Comparison of ENCODE assay signal across 9 cellular contexts in the genomic region with DNA sequence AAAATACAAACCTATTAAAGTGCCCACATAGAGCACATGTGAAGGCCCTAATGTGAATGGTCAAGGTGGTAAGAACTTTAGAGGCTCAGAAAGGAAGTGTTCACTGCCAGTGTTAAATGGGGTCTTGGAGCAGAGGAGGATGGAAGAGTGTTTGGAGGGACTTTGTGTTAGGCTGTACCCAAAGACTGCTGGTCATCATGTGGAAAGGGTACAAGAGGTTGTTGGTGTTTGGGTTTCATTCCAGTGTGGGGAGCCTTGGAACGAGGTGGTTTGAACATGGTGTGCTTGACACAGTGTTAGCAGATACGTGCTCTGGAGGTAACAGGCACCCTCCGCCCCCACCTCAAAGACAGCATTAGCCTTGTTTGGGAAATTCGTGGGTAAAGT.
DNase-seq lines count a peak whose midpoint lies in the region; ATAC-seq and TF ChIP-seq lines count a peak whose summit lies in the region.
"Had no signal": no experiment of that assay in that cellular context is flagged by ENCODE, and none has a peak within 500 bp of the region (broad histone marks: within the 10 kb centered on the region; RNA-seq: fewer than 3 reads in every experiment).

No MANE protein-coding gene starts in this region.

- H3K9me3 ChIP-seq in T-helper 17 cell (ENCODE audit: control insufficient read depth, low read length, poor library complexity, severe bottlenecking) (no peaks in the 10 kb centered on the region), heart left ventricle (no peaks in the 10 kb centered on the region), Peyer's patch (no peaks in the 10 kb centered on the region)

- H3K4me1 Mint-ChIP-seq in GM23338 (peaks cover 70% of the 10 kb centered on the region), T-helper 17 cell (peaks cover 47% of the 10 kb centered on the region)

- H3K36me3 ChIP-seq in GM23338 (ENCODE audit: insufficient read depth) (no peaks in the 10 kb centered on the region), heart left ventricle (no peaks in the 10 kb centered on the region), Peyer's patch (no peaks in the 10 kb centered on the region)

- no peak for DNase-seq in GM23338 (ENCODE audit: low spot score)
- DNase-seq in T-helper 17 cell = no peak
- DNase-seq in heart left ventricle = no peak
- DNase-seq in sciatic nerve (ENCODE audit: low spot score) = no peak
- no peak for DNase-seq in RKO (ENCODE audit: low spot score)
- no peak for DNase-seq in NCI-H446 treated with DMSO at 0.1 percent for 48 hours (lab: John Stamatoyannopoulos, UW)
- DNase-seq in Peyer's patch = no peak
- DNase-seq in NCI-H187 (lab: John Stamatoyannopoulos, UW) = no peak

- H3K4me2 ChIP-seq in GM23338 = peak overlapping the region; percentile 8

- H3K27me3 ChIP-seq in GM23338 (ENCODE audit: insufficient read depth) (no peaks in the 10 kb centered on the region), heart left ventricle (no peaks in the 10 kb centered on the region), Peyer's patch (no peaks in the 10 kb centered on the region)

- H3K9me3 Mint-ChIP-seq in GM23338 = no peaks in the 10 kb centered on the region
- H3K9me3 Mint-ChIP-seq: stimulated activated naive B cell treated with anti-CD40 and anti-IgM and Interleukin-4, amounts not matched to agents 10 μg/mL and 1 μg/mL and 100 μg/mL, for 72 hours had no signal

- peak overlapping the region; percentile 38 for H3K4me3 Mint-ChIP-seq in GM23338
- H3K4me3 Mint-ChIP-seq in T-helper 17 cell = peak overlapping the region; percentile 49

- H3K27me3 Mint-ChIP-seq in GM23338 (ENCODE audit: insufficient read depth, low read depth, poor library complexity) (peaks cover 2% of the 10 kb centered on the region), T-helper 17 cell (peaks cover 5% of the 10 kb centered on the region)

- H3K27ac ChIP-seq in GM23338 (ENCODE audit: low read depth) = peak overlapping the region; percentile 89
- peak overlapping the region in 11 of 12 donors; percentile 13 to 75 (median 50) for H3K27ac ChIP-seq in heart left ventricle
- no peak overlapping the region for H3K27ac ChIP-seq in Peyer's patch

- peaks cover 88% of the 10 kb centered on the region for H3K79me2 ChIP-seq in GM23338 (replicated peaks; ENCODE audit: insufficient read depth)

- H3K4me1 ChIP-seq in GM23338 (ENCODE audit: insufficient read depth) (peaks cover 68% of the 10 kb centered on the region), heart left ventricle (peaks cover 15 to 100% (median 88%) of the 10 kb centered on the region in 12 donors), Peyer's patch (peaks cover 0 to 17% (median 0%) of the 10 kb centered on the region in 4 donors)

- WGBS in heart left ventricle, 4 donors = 39 to 58% (median 48%) methylated on average over 4 of the region's 4 CpGs

- no peaks in the 10 kb centered on the region for H3K9me2 ChIP-seq in GM23338 (ENCODE audit: insufficient read depth)

- H3K36me3 Mint-ChIP-seq in GM23338 (ENCODE audit: low read depth) = no peaks in the 10 kb centered on the region
- H3K36me3 Mint-ChIP-seq in T-helper 17 cell (ENCODE audit: low read depth) = no peaks in the 10 kb centered on the region
- H3K36me3 Mint-ChIP-seq: stimulated activated naive B cell treated with anti-CD40 and anti-IgM and Interleukin-4, amounts not matched to agents 10 μg/mL and 1 μg/mL and 100 μg/mL, for 72 hours had no signal

- H4K20me1 ChIP-seq in GM23338 (replicated peaks; ENCODE audit: insufficient read depth) = no peaks in the 10 kb centered on the region; the same call in 1 of the 2 replicates

- TF ChIP-seq CTCF in GM23338 (conservative IDR thresholded peaks at IDR 0.05; ENCODE audit: low read depth in 2 of 2) (no peak), heart left ventricle (IDR thresholded peaks at IDR 0.05) (no peak), Peyer's patch (IDR thresholded peaks at IDR 0.05) (no peak)

- no peaks in the 10 kb centered on the region for H3F3A ChIP-seq in GM23338 (replicated peaks; ENCODE audit: low read depth)

- TF ChIP-seq POLR2A in heart left ventricle (IDR thresholded peaks at IDR 0.05) = no peak
- TF ChIP-seq POLR2A in Peyer's patch (IDR thresholded peaks at IDR 0.05) = no peak

- no peak overlapping the region; the same call in 1 of the 2 replicates for H3K4me3 ChIP-seq in GM23338
- peak overlapping the region in 6 of 12 donors; percentile 4 to 19 (median 12) for H3K4me3 ChIP-seq in heart left ventricle
- no peak overlapping the region for H3K4me3 ChIP-seq in Peyer's patch

- H3K27ac Mint-ChIP-seq in GM23338 (peak overlapping the region; percentile 93), T-helper 17 cell (no peak overlapping the region)
- H3K27ac Mint-ChIP-seq: stimulated activated naive B cell treated with anti-CD40 and anti-IgM and Interleukin-4, amounts not matched to agents 10 μg/mL and 1 μg/mL and 100 μg/mL, for 72 hours had no signal

- peak; percentile 32 for ATAC-seq in GM23338
- peak; percentile 6 for ATAC-seq in T-helper 17 cell
- peak; percentile 25 to 53 (median 40) for ATAC-seq in heart left ventricle
- ATAC-seq in sciatic nerve = peak; percentile 38

- no peak overlapping the region for H2AFZ ChIP-seq in GM23338

- intact Hi-C loops in heart left ventricle (cut with DNase I) (loop anchor here (1.0 to 10.0 kb wide), 15 partner anchors 25 to 454 kb away; a partner anchor contains a TSS), sciatic nerve (cut with DNase I) (loop anchor here (10.0 kb wide), 1 partner anchor 71 kb away; a partner anchor contains a TSS)

TF ChIP-seq in GM23338, 12 proteins besides CTCF, POLR2A, EP300 and RAD21 (continues in another document):
- TF ChIP-seq ZNF114 (CRISPR knock-in tag; IDR thresholded peaks at IDR 0.05) (no peak), ZNF331 (CRISPR knock-in tag; IDR thresholded peaks at IDR 0.05; ENCODE audit: low read depth) (no peak), CREB1 (CRISPR knock-in tag; IDR thresholded peaks at IDR 0.05; ENCODE audit: low read depth) (no peak), EZH2phosphoT487 (IDR thresholded peaks at IDR 0.05; ENCODE audit: unreplicated experiment) (no peak), JUNB (IDR thresholded peaks at IDR 0.05; ENCODE audit: unreplicated experiment) (no peak), STAT1 (IDR thresholded peaks at IDR 0.05; ENCODE audit: unreplicated experiment) (no peak), POLR2AphosphoS5 (IDR thresholded peaks at IDR 0.05; ENCODE audit: low read depth) (no peak)
- TF ChIP-seq, protein P1, sequence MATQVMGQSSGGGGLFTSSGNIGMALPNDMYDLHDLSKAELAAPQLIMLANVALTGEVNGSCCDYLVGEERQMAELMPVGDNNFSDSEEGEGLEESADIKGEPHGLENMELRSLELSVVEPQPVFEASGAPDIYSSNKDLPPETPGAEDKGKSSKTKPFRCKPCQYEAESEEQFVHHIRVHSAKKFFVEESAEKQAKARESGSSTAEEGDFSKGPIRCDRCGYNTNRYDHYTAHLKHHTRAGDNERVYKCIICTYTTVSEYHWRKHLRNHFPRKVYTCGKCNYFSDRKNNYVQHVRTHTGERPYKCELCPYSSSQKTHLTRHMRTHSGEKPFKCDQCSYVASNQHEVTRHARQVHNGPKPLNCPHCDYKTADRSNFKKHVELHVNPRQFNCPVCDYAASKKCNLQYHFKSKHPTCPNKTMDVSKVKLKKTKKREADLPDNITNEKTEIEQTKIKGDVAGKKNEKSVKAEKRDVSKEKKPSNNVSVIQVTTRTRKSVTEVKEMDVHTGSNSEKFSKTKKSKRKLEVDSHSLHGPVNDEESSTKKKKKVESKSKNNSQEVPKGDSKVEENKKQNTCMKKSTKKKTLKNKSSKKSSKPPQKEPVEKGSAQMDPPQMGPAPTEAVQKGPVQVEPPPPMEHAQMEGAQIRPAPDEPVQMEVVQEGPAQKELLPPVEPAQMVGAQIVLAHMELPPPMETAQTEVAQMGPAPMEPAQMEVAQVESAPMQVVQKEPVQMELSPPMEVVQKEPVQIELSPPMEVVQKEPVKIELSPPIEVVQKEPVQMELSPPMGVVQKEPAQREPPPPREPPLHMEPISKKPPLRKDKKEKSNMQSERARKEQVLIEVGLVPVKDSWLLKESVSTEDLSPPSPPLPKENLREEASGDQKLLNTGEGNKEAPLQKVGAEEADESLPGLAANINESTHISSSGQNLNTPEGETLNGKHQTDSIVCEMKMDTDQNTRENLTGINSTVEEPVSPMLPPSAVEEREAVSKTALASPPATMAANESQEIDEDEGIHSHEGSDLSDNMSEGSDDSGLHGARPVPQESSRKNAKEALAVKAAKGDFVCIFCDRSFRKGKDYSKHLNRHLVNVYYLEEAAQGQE (IDR thresholded peaks at IDR 0.05; ENCODE audit: unreplicated experiment) = no peak

Comparison
In these comparisons a context has a peak if more than half of its experiments do, and no peak if none do; other contexts are left out.
1. H3K27ac ChIP-seq: peak in GM23338 (single experiment) and heart left ventricle (11 of 12); none in Peyer's patch (0 of 4).
2. Peak in every context shown above with its lines, with median percentiles within 50 percentile points of each other: ATAC-seq.